Comparison of ENCODE assay signal across 11 cellular contexts in genomic region chr6:35729722-35730121, GRCh38. TPM values are rescaled to one million over a fixed set of nuclear protein-coding genes. Genes with fewer than 3 reads are reported as not detected.
DNase-seq lines count a peak whose midpoint lies in the region; ATAC-seq and TF ChIP-seq lines count a peak whose summit lies in the region.
"Had no signal": no experiment of that assay in that cellular context is flagged by ENCODE, and none has a peak within 500 bp of the region (broad histone marks: within the 10 kb centered on the region; RNA-seq: fewer than 3 reads in every experiment).

No MANE protein-coding gene starts in this region.

- no peaks in the 10 kb centered on the region for H4K20me1 ChIP-seq in BLaER1

- DNase-seq in Peyer's patch (peak in 1 of 3 donors; percentile 81), ovary (no peak), HK-2 (ENCODE audit: unreplicated experiment) (no peak)
- DNase-seq in effector memory CD4-positive, alpha-beta T cell: no peak
- DNase-seq: NCI-H1105, SIG-M5 had no signal

- H3K27ac ChIP-seq in BLaER1: peak overlapping the region; percentile 98
- peak overlapping the region; percentile 100 for H3K27ac ChIP-seq in Peyer's patch
- peak overlapping the region; percentile 44 for H3K27ac ChIP-seq in effector memory CD4-positive, alpha-beta T cell (ENCODE audit: insufficient read depth, low read length, poor library complexity, severe bottlenecking)
- H3K27ac ChIP-seq in ovary: peak overlapping the region; percentile 94 to 97

- H3K36me3 ChIP-seq in BLaER1 (no peaks in the 10 kb centered on the region), Peyer's patch (no peaks in the 10 kb centered on the region), ovary (no peaks in the 10 kb centered on the region)
- no peaks in the 10 kb centered on the region for H3K36me3 ChIP-seq in effector memory CD4-positive, alpha-beta T cell (ENCODE audit: control insufficient read depth, insufficient read depth, low read length)

- H3K9ac ChIP-seq in BLaER1: peak overlapping the region; percentile 88

- H3K4me1 ChIP-seq in BLaER1: peaks cover 87% of the 10 kb centered on the region
- H3K4me1 ChIP-seq in Peyer's patch: peaks cover 47 to 80% (median 63%) of the 10 kb centered on the region in 4 donors
- peaks cover 74% of the 10 kb centered on the region for H3K4me1 ChIP-seq in effector memory CD4-positive, alpha-beta T cell (ENCODE audit: control insufficient read depth, insufficient read depth, low read length, poor library complexity, severe bottlenecking)
- H3K4me1 ChIP-seq in ovary (ENCODE audit: insufficient read depth): peaks cover 31% of the 10 kb centered on the region

- 36 to 65% (median 55%) methylated on average over 2 of the region's 2 CpGs for WGBS in ovary, 3 donors

- H3K27me3 ChIP-seq in BLaER1 (no peaks in the 10 kb centered on the region), Peyer's patch (no peaks in the 10 kb centered on the region), ovary (no peaks in the 10 kb centered on the region)
- no peaks in the 10 kb centered on the region for H3K27me3 ChIP-seq in effector memory CD4-positive, alpha-beta T cell (replicated peaks; ENCODE audit: control insufficient read depth, insufficient read depth, low read length, poor library complexity, severe bottlenecking)

- ATAC-seq in GM19324 (IDR thresholded peaks at IDR 0.05; ENCODE audit: low FRiP score, unreplicated experiment) (no peak), GM18868 (IDR thresholded peaks at IDR 0.05; ENCODE audit: unreplicated experiment) (no peak), HG03520 (IDR thresholded peaks at IDR 0.05; ENCODE audit: unreplicated experiment) (no peak)

- TF ChIP-seq EP300 in ovary (IDR thresholded peaks at IDR 0.05): no peak

- H3K4me3 ChIP-seq in BLaER1 (no peak overlapping the region), Peyer's patch (no peak overlapping the region), ovary (no peak overlapping the region)
- H3K4me3 ChIP-seq in effector memory CD4-positive, alpha-beta T cell (ENCODE audit: insufficient read depth, low read depth, low read length, poor library complexity, severe bottlenecking): no peak overlapping the region
- H3K4me3 ChIP-seq: smooth muscle cell had no signal

- H3K9me3 ChIP-seq in BLaER1: no peaks in the 10 kb centered on the region
- no peaks in the 10 kb centered on the region for H3K9me3 ChIP-seq in Peyer's patch
- H3K9me3 ChIP-seq in effector memory CD4-positive, alpha-beta T cell (ENCODE audit: control insufficient read depth, low read length): no peaks in the 10 kb centered on the region
- H3K9me3 ChIP-seq in ovary: no peaks in the 10 kb centered on the region

- H3K4me2 ChIP-seq in BLaER1: peak overlapping the region; percentile 98
- H3K4me2 ChIP-seq: smooth muscle cell had no signal

- intact Hi-C loops in ovary (cut with DNase I): loop anchor here in 3 of 4 donors (5.0 to 10.0 kb wide), 4 partner anchors 37 to 235 kb away; partner anchors contain the start of genes FKBP5 (in 1 of the 3) and TEAD3 (in 1 of the 3)

- peak in 2 of 6 experiments; percentile 42 to 53 for TF ChIP-seq CTCF in Peyer's patch (IDR thresholded peaks at IDR 0.05)
- TF ChIP-seq CTCF in ovary (IDR thresholded peaks at IDR 0.05): no peak

- TF ChIP-seq POLR2A in Peyer's patch (IDR thresholded peaks at IDR 0.05) (peak in 1 of 2 donors; percentile 85), ovary (IDR thresholded peaks at IDR 0.05) (no peak)

RNA-seq across cellular contexts. Expression of gene ARMC12, which starts 7.1 kb away (rescaled TPM):
- total RNA-seq in Peyer's patch (1 to 10 TPM in 2 of 4 donors, not detected in 2; 1.3 to 2.7 TPM), ovary (1 to 10 TPM in 4 of 7 donors, under 1 TPM in 3; 0.34 to 1.9 (median 1.0) TPM)
- 1 to 10 TPM in 1 of 2 donors, under 1 TPM in 1; 0.97 to 1.3 TPM for polyA plus RNA-seq in ovary
- polyA plus RNA-seq: smooth muscle cell had no signal

RNA-seq across cellular contexts. Expression of gene FKBP5, which starts 41.0 kb away (rescaled TPM):
- 100 to 1,000 TPM; 247 to 296 (median 275) TPM for total RNA-seq in Peyer's patch
- 100 to 1,000 TPM in 5 of 7 donors, 10 to 100 TPM in 2; 36.2 to 231 (median 142) TPM for total RNA-seq in ovary
- polyA plus RNA-seq in ovary: 100 to 1,000 TPM in 1 of 2 donors, 10 to 100 TPM in 1; 69.2 to 166 TPM

RNA-seq across cellular contexts. Expression of gene CLPSL2, which starts 46.7 kb away (rescaled TPM):
- total RNA-seq in Peyer's patch (not detected), ovary (not detected)
- polyA plus RNA-seq in ovary: not detected
- total RNA-seq: smooth muscle cell had no signal

RNA-seq across cellular contexts. Expression of gene CLPSL1, which starts 51.1 kb away (rescaled TPM):
- total RNA-seq in Peyer's patch (not detected), ovary (not detected)
- not detected for polyA plus RNA-seq in ovary
- total RNA-seq: smooth muscle cell had no signal
- polyA plus RNA-seq: smooth muscle cell had no signal

Comparison
In these comparisons a context has a peak if more than half of its experiments do, and no peak if none do; other contexts are left out.
1. H3K27ac ChIP-seq: peak in every context shown above with its lines; median percentile 100 in Peyer's patch; 98 in BLaER1; 96 in ovary; 44 in effector memory CD4-positive, alpha-beta T cell.